In the genomic region with DNA sequence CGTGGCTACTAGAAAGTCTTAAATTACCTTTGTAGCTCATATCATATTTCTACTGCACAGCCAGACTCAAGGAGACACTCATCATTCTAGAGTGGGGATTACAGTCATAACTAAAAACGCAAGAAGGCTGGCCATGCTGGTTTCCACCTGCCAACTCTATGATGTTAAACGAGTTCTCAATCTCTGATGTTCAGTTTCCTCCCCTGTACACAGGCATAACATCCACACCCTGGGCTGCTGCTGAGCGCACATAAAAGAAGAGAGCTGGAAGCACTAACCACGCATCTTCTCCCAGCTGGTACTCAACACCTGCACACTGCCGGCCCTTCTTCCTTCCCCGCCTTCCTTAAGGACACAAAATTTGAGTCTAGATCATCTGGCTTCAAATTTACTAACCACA, we compare ENCODE assay signal across 18 cellular contexts.
A peak's percentile ranks its signal among the peaks of the same experiment; 100 is the strongest.
DNase-seq lines count a peak whose midpoint lies in the region; ATAC-seq and TF ChIP-seq lines count a peak whose summit lies in the region.
"Had no signal": no experiment of that assay in that cellular context is flagged by ENCODE, and none has a peak within 500 bp of the region (broad histone marks: within the 10 kb centered on the region; RNA-seq: fewer than 3 reads in every experiment).

No MANE protein-coding gene starts in this region.

- no peaks in the 10 kb centered on the region for H3K4me1 Mint-ChIP-seq in stimulated activated naive CD8-positive, alpha-beta T cell treated with anti-CD3 and anti-CD28 coated beads, Interleukin-15, amount 100 ng/mL, for 72 hours
- H3K4me1 Mint-ChIP-seq: IgD-negative memory B cell had no signal

- no peaks in the 10 kb centered on the region for H3K27me3 ChIP-seq in right lobe of liver
- H3K27me3 ChIP-seq in aorta (ENCODE audit: control insufficient read depth in 1 of 2, insufficient read depth in 2 of 2, low read length in 1 of 2): no peaks in the 10 kb centered on the region
- H3K27me3 ChIP-seq: BE2C had no signal

- peaks cover 0 to 61% (median 25%) of the 10 kb centered on the region in 4 donors for H3K4me1 ChIP-seq in right lobe of liver
- H3K4me1 ChIP-seq in aorta (ENCODE audit: control insufficient read depth in 1 of 2, insufficient read depth in 2 of 2, low read length in 2 of 2): peaks cover 11 to 23% of the 10 kb centered on the region in 2 donors
- H3K4me1 ChIP-seq: BE2C had no signal

- intact Hi-C loops in right lobe of liver (cut with DNase I): no loop called here
- intact Hi-C loops in aorta (cut with DNase I): loop anchor here in 1 of 2 donors (10.0 kb wide), 1 partner anchor 54 kb away; no protein-coding TSS in a partner anchor

- H3K9me3 ChIP-seq in right lobe of liver (no peaks in the 10 kb centered on the region), aorta (ENCODE audit: control insufficient read depth, low read length) (no peaks in the 10 kb centered on the region)
- H3K9me3 ChIP-seq: BE2C, SK-N-SH had no signal

- WGBS in right lobe of liver (ENCODE audit: insufficient coverage, low coverage, low lambda C conversion rate, missing lambda C conversion rate): 84% methylated on average over 7 of the region's 7 CpGs
- 53 to 54% methylated on average over 7 of the region's 7 CpGs for WGBS in aorta, 2 donors

- no peak overlapping the region for H3K4me3 ChIP-seq in right lobe of liver
- H3K4me3 ChIP-seq in aorta (ENCODE audit: low read length in 2 of 2): no peak overlapping the region

- peak overlapping the region; percentile 61 to 96 (median 78) for H3K27ac ChIP-seq in right lobe of liver
- H3K27ac ChIP-seq in aorta (ENCODE audit: low read depth in 1 of 2, low read length in 2 of 2): peak overlapping the region; percentile 72 to 95

- ATAC-seq in stimulated activated naive CD8-positive, alpha-beta T cell treated with anti-CD3 and anti-CD28 coated beads, Interleukin-15, amount 100 ng/mL, for 72 hours: peak; percentile 33
- no peak for ATAC-seq in stimulated activated naive CD8-positive, alpha-beta T cell treated with anti-CD3 and anti-CD28 coated beads, Interleukin-15, Interleukin-2, amounts not matched to agents 100 U/mL and 50 U/mL, for 24 hours
- ATAC-seq in right lobe of liver: no peak
- ATAC-seq in aorta (ENCODE audit: low FRiP score): no peak
- ATAC-seq: PC-3 had no signal

- no peaks in the 10 kb centered on the region for H3K36me3 ChIP-seq in right lobe of liver
- peaks cover 0 to 3% of the 10 kb centered on the region in 2 donors for H3K36me3 ChIP-seq in aorta (ENCODE audit: control insufficient read depth in 1 of 2, insufficient read depth in 2 of 2, low read length in 1 of 2)
- H3K36me3 ChIP-seq: BE2C had no signal

- TF ChIP-seq POLR2A in right lobe of liver (IDR thresholded peaks at IDR 0.05): no peak

- no peaks in the 10 kb centered on the region for H3K27me3 Mint-ChIP-seq in stimulated activated naive CD8-positive, alpha-beta T cell treated with anti-CD3 and anti-CD28 coated beads, Interleukin-15, amount 100 ng/mL, for 72 hours

- no peak overlapping the region for H3K27ac Mint-ChIP-seq in stimulated activated naive CD8-positive, alpha-beta T cell treated with anti-CD3 and anti-CD28 coated beads, Interleukin-15, amount 100 ng/mL, for 72 hours
- H3K27ac Mint-ChIP-seq: endodermal cell, IgD-negative memory B cell had no signal

- H3K9me3 Mint-ChIP-seq in stimulated activated naive CD8-positive, alpha-beta T cell treated with anti-CD3 and anti-CD28 coated beads, Interleukin-15, amount 100 ng/mL, for 72 hours: no peaks in the 10 kb centered on the region
- H3K9me3 Mint-ChIP-seq: endodermal cell had no signal

- no peak overlapping the region for H3K4me3 Mint-ChIP-seq in stimulated activated naive CD8-positive, alpha-beta T cell treated with anti-CD3 and anti-CD28 coated beads, Interleukin-15, amount 100 ng/mL, for 72 hours
- H3K4me3 Mint-ChIP-seq: endodermal cell, IgD-negative memory B cell had no signal

- DNase-seq in stimulated activated naive CD8-positive, alpha-beta T cell treated with anti-CD3 and anti-CD28 coated beads, Interleukin-15, amount 100 ng/mL, for 72 hours: no peak
- no peak for DNase-seq in stimulated activated naive CD8-positive, alpha-beta T cell treated with anti-CD3 and anti-CD28 coated beads, Interleukin-15, Interleukin-2, amounts not matched to agents 100 U/mL and 50 U/mL, for 24 hours
- DNase-seq in NCI-H69 (lab: John Stamatoyannopoulos, UW): peak; percentile 64
- DNase-seq in right lobe of liver: no peak
- no peak for DNase-seq in aorta
- no peak for DNase-seq in NCI-H1436 treated with DMSO at 0.1 percent for 48 hours (lab: John Stamatoyannopoulos, UW)
- no peak for DNase-seq in NCI-H2196 treated with DMSO at 0.1 percent for 48 hours (lab: John Stamatoyannopoulos, UW; ENCODE audit: unreplicated experiment)
- DNase-seq in putamen (ENCODE audit: low spot score): no peak
- DNase-seq: activated CD4-positive, alpha-beta T cell treated with anti-CD3 and anti-CD28 coated beads for 4 hours; activated T-cell treated with anti-CD3 and anti-CD28 coated beads, Interleukin-2, amount 50 U/mL, for 48 hours; BE2C; NCI-H446; PC-3; SK-N-SH; stimulated activated CD4-positive, alpha-beta T cell treated with anti-CD3 and anti-CD28 coated beads, Interleukin-2, amount 100 ng/mL, for 48 hours; trophoblast cell had no signal

- TF ChIP-seq CTCF in right lobe of liver (IDR thresholded peaks at IDR 0.05): no peak
